Comparison of ENCODE assay signal across 9 cellular contexts in genomic region chr4:69617083-69617694, GRCh38. TPM values are rescaled to one million over a fixed set of nuclear protein-coding genes. Genes with fewer than 3 reads are reported as not detected.
DNase-seq lines count a peak whose midpoint lies in the region; ATAC-seq, FAIRE-seq and TF ChIP-seq lines count a peak whose summit lies in the region.
"Had no signal": no experiment of that assay in that cellular context is flagged by ENCODE, and none has a peak within 500 bp of the region (broad histone marks: within the 10 kb centered on the region; RNA-seq: fewer than 3 reads in every experiment).

No MANE protein-coding gene starts in this region.

- no peaks in the 10 kb centered on the region for H3K36me3 ChIP-seq in right lobe of liver

- H3K27me3 Mint-ChIP-seq in activated naive CD8-positive, alpha-beta T cell treated with anti-CD3 and anti-CD28 coated beads, Interleukin-2, amount 50 U/mL, for 24 hours: no peaks in the 10 kb centered on the region

- no peak overlapping the region for H3K27ac Mint-ChIP-seq in activated naive CD8-positive, alpha-beta T cell treated with anti-CD3 and anti-CD28 coated beads, Interleukin-2, amount 50 U/mL, for 24 hours

- TF ChIP-seq POLR2A in right lobe of liver (IDR thresholded peaks at IDR 0.05): no peak

- no peaks in the 10 kb centered on the region for H3K9me3 ChIP-seq in right lobe of liver

- H3K27me3 ChIP-seq in right lobe of liver: no peaks in the 10 kb centered on the region

- FAIRE-seq in D721Med (lab: Jason Lieb, UNC) (peak; percentile 85), HTR-8/SVneo (lab: Jason Lieb, UNC) (no peak)

- no peak overlapping the region for H3K4me3 ChIP-seq in right lobe of liver

- TF ChIP-seq CTCF in D721Med (IDR thresholded peaks at IDR 0.05; ENCODE audit: insufficient read depth, missing control alignments) (peak; percentile 57), VCaP (conservative IDR thresholded peaks at IDR 0.05) (peak; percentile 96), right lobe of liver (IDR thresholded peaks at IDR 0.05) (peak; percentile 41 to 79 (median 64))

- intact Hi-C loops in right lobe of liver (cut with DNase I): loop anchor here in 1 of 2 donors (10.0 kb wide), 1 partner anchor 302 kb away; no protein-coding TSS in a partner anchor

- peak; percentile 83 to 91 (median 88) for ATAC-seq in right lobe of liver
- ATAC-seq in GM21619 (IDR thresholded peaks at IDR 0.05; ENCODE audit: unreplicated experiment): no peak
- ATAC-seq in activated naive CD8-positive, alpha-beta T cell treated with anti-CD3 and anti-CD28 coated beads, Interleukin-2, amount 50 U/mL, for 24 hours: no peak

- H3K4me1 Mint-ChIP-seq in activated naive CD8-positive, alpha-beta T cell treated with anti-CD3 and anti-CD28 coated beads, Interleukin-2, amount 50 U/mL, for 24 hours: no peaks in the 10 kb centered on the region

- no peaks in the 10 kb centered on the region for H3K36me3 Mint-ChIP-seq in activated naive CD8-positive, alpha-beta T cell treated with anti-CD3 and anti-CD28 coated beads, Interleukin-2, amount 50 U/mL, for 24 hours (ENCODE audit: low read depth)

- 36% methylated on average over 6 of the region's 6 CpGs for WGBS in right lobe of liver (ENCODE audit: insufficient coverage, low coverage, low lambda C conversion rate, missing lambda C conversion rate)

- H3K4me1 ChIP-seq in right lobe of liver: peaks cover 0 to 7% (median 0%) of the 10 kb centered on the region in 4 donors

- H3K27ac ChIP-seq in VCaP (no peak overlapping the region), right lobe of liver (no peak overlapping the region)
- H3K27ac ChIP-seq: HL-60 had no signal

- peaks cover 5% of the 10 kb centered on the region for H3K9me3 Mint-ChIP-seq in activated naive CD8-positive, alpha-beta T cell treated with anti-CD3 and anti-CD28 coated beads, Interleukin-2, amount 50 U/mL, for 24 hours

- no peak for DNase-seq in D721Med (ENCODE audit: insufficient read length, low spot score)
- DNase-seq in HTR-8/SVneo (ENCODE audit: insufficient read length, low spot score): peak; percentile 0
- DNase-seq in right lobe of liver: no peak
- no peak for DNase-seq in activated naive CD8-positive, alpha-beta T cell treated with anti-CD3 and anti-CD28 coated beads, Interleukin-2, amount 50 U/mL, for 24 hours
- no peak for DNase-seq in DMS79 (lab: John Stamatoyannopoulos, UW)
- no peak for DNase-seq in GOT3 (lab: John Stamatoyannopoulos, UW)

- H3K4me3 Mint-ChIP-seq in activated naive CD8-positive, alpha-beta T cell treated with anti-CD3 and anti-CD28 coated beads, Interleukin-2, amount 50 U/mL, for 24 hours: no peak overlapping the region

RNA-seq across cellular contexts. Expression of gene UGT2A2, which starts 22.3 kb away (rescaled TPM):
- total RNA-seq in right lobe of liver: not detected

RNA-seq across cellular contexts. Expression of gene UGT2A1, which starts 35.9 kb away (rescaled TPM):
- total RNA-seq in right lobe of liver: 10 to 100 TPM in 1 of 6 experiments, 1 to 10 TPM in 3, under 1 TPM in 2; 0.24 to 23.9 (median 1.3) TPM

Comparison
In these comparisons a context has a peak if more than half of its experiments do, and no peak if none do; other contexts are left out.
1. ATAC-seq: peak in right lobe of liver (4 of 4); none in GM21619 (single experiment) and activated naive CD8-positive, alpha-beta T cell treated with anti-CD3 and anti-CD28 coated beads, Interleukin-2, amount 50 U/mL, for 24 hours (single experiment).
2. Peak in every context shown above with its lines, with median percentiles within 50 percentile points of each other: CTCF ChIP-seq.